Comparison of ENCODE assay signal across 21 cellular contexts in the genomic region with DNA sequence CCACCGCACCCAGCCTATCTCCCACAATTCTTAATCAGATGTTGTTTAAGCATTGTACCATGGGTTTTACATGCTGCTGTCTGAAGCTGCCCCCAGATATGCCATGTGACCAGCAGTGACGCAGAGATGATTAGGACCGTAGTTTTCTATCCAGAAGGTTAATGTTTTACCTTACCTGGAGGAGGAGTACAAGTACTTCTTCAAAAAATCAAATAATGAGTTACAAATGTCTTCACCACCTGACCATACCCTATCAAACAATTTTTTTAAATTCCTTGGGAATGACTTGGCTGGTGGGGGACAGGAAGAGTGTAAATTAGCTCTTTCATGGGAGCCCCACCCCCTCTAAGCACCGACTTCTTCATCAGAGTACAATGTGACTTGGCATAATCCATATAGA. TPM values are rescaled to one million over a fixed set of nuclear protein-coding genes. Genes with fewer than 3 reads are reported as not detected.
"Had no signal": no experiment of that assay in that cellular context is flagged by ENCODE, and none has a peak within 500 bp of the region (broad histone marks: within the 10 kb centered on the region; RNA-seq: fewer than 3 reads in every experiment).

No MANE protein-coding gene starts in this region.

- H3K27ac Mint-ChIP-seq: activated CD4-positive, alpha-beta T cell treated with anti-CD3 and anti-CD28 coated beads for 36 hours; activated CD8-positive, alpha-beta memory T cell treated with anti-CD3 and anti-CD28 coated beads, Interleukin-2, amount 10 ng/mL, durations not matched to agents 7 days and 5 days; activated CD8-positive, alpha-beta T cell treated with anti-CD3 and anti-CD28 coated beads, Interleukin-2, amount 10 ng/mL, durations not matched to agents 7 days and 5 days; activated naive CD4-positive, alpha-beta T cell treated with anti-CD3 and anti-CD28 coated beads, Interleukin-2, amount 50 U/mL, for 72 hours; activated T-helper 2 cell treated with anti-CD3 and anti-CD28 coated beads, Interferon-gamma antibody, Interleukin-2, Interleukin-4, amounts not matched to agents 10 μg/mL and 5 μg/mL and 100 μg/mL, durations not matched to agents 14 hours and 24 hours and 36 hours; naive thymus-derived CD4-positive, alpha-beta T cell had no signal

- H3K4me3 Mint-ChIP-seq: activated CD4-positive, alpha-beta T cell treated with anti-CD3 and anti-CD28 coated beads for 36 hours; activated CD8-positive, alpha-beta memory T cell treated with anti-CD3 and anti-CD28 coated beads, Interleukin-2, amount 10 ng/mL, durations not matched to agents 7 days and 5 days; activated CD8-positive, alpha-beta T cell treated with anti-CD3 and anti-CD28 coated beads, Interleukin-2, amount 10 ng/mL, durations not matched to agents 7 days and 5 days; naive thymus-derived CD4-positive, alpha-beta T cell had no signal

- H3K36me3 Mint-ChIP-seq: activated CD8-positive, alpha-beta memory T cell treated with anti-CD3 and anti-CD28 coated beads, Interleukin-2, amount 10 ng/mL, durations not matched to agents 7 days and 5 days; activated naive CD4-positive, alpha-beta T cell treated with anti-CD3 and anti-CD28 coated beads, Interleukin-2, amount 50 U/mL, for 72 hours had no signal

- H3K27ac ChIP-seq: left ventricle myocardium inferior, parathyroid adenoma, psoas muscle, right atrium auricular region, tibial nerve, vagina had no signal

- H3K4me3 ChIP-seq: left ventricle myocardium inferior, psoas muscle, right atrium auricular region, tibial nerve, vagina had no signal

- H3K9me3 ChIP-seq: left ventricle myocardium inferior, psoas muscle, right atrium auricular region, tibial nerve, vagina had no signal

- H3K36me3 ChIP-seq: left ventricle myocardium inferior, right atrium auricular region, tibial nerve, vagina had no signal

- ATAC-seq: activated CD4-positive, alpha-beta T cell treated with anti-CD3 and anti-CD28 coated beads for 36 hours; activated CD8-positive, alpha-beta memory T cell treated with anti-CD3 and anti-CD28 coated beads, Interleukin-2, amount 10 ng/mL, durations not matched to agents 7 days and 5 days; activated CD8-positive, alpha-beta T cell treated with anti-CD3 and anti-CD28 coated beads, Interleukin-2, amount 10 ng/mL, durations not matched to agents 7 days and 5 days; activated naive CD4-positive, alpha-beta T cell treated with anti-CD3 and anti-CD28 coated beads, Interleukin-2, amount 50 U/mL, for 72 hours; naive thymus-derived CD4-positive, alpha-beta T cell; psoas muscle had no signal

- H3K9ac ChIP-seq: parathyroid adenoma had no signal

- H3K9me3 Mint-ChIP-seq: activated naive CD4-positive, alpha-beta T cell treated with anti-CD3 and anti-CD28 coated beads, Interleukin-2, amount 50 U/mL, for 72 hours; activated T-helper 2 cell treated with anti-CD3 and anti-CD28 coated beads, Interferon-gamma antibody, Interleukin-2, Interleukin-4, amounts not matched to agents 10 μg/mL and 5 μg/mL and 100 μg/mL, durations not matched to agents 14 hours and 24 hours and 36 hours had no signal

- H3K4me1 Mint-ChIP-seq: activated CD4-positive, alpha-beta T cell treated with anti-CD3 and anti-CD28 coated beads for 36 hours; activated CD8-positive, alpha-beta memory T cell treated with anti-CD3 and anti-CD28 coated beads, Interleukin-2, amount 10 ng/mL, durations not matched to agents 7 days and 5 days; naive thymus-derived CD4-positive, alpha-beta T cell had no signal

- H3K27me3 ChIP-seq: right atrium auricular region, tibial nerve, vagina had no signal

- DNase-seq: activated CD4-positive, alpha-beta T cell treated with anti-CD3 and anti-CD28 coated beads for 36 hours; activated CD4-positive, CD25-positive, alpha-beta regulatory T cell; activated CD8-positive, alpha-beta memory T cell treated with anti-CD3 and anti-CD28 coated beads, Interleukin-2, amount 10 ng/mL, durations not matched to agents 7 days and 5 days; activated CD8-positive, alpha-beta T cell treated with anti-CD3 and anti-CD28 coated beads, Interleukin-2, amount 10 ng/mL, durations not matched to agents 7 days and 5 days; activated naive CD4-positive, alpha-beta T cell; activated T-cell treated with anti-CD3 and anti-CD28 coated beads, Interleukin-2, amount 50 U/mL, for 48 hours; effector CD8-positive, alpha-beta T cell; glutamatergic neuron; left ventricle myocardium inferior; mammary epithelial cell; naive thymus-derived CD4-positive, alpha-beta T cell; psoas muscle; stimulated activated CD4-positive, alpha-beta T cell treated with anti-CD3 and anti-CD28 coated beads, Interleukin-15, amount 100 ng/mL, for 24 hours; stimulated activated CD4-positive, alpha-beta T cell treated with anti-CD3 and anti-CD28 coated beads, Interleukin-2, amount 100 ng/mL, for 24 hours; stimulated activated naive CD4-positive, alpha-beta T cell treated with Interleukin-2 at 50 U/mL for 16 hours had no signal

- H3K4me1 ChIP-seq: left ventricle myocardium inferior, parathyroid adenoma, psoas muscle, right atrium auricular region, vagina had no signal

RNA-seq across cellular contexts. Expression of a gene that starts 16.2 kb away (rescaled TPM):
- total RNA-seq: activated CD8-positive, alpha-beta T cell treated with anti-CD3 and anti-CD28 coated beads, Interleukin-2, amount 10 ng/mL, durations not matched to agents 7 days and 5 days had no signal
- polyA plus RNA-seq: naive thymus-derived CD4-positive, alpha-beta T cell had no signal
